1 cellular context compared by ENCODE assay signal in the genomic region with DNA sequence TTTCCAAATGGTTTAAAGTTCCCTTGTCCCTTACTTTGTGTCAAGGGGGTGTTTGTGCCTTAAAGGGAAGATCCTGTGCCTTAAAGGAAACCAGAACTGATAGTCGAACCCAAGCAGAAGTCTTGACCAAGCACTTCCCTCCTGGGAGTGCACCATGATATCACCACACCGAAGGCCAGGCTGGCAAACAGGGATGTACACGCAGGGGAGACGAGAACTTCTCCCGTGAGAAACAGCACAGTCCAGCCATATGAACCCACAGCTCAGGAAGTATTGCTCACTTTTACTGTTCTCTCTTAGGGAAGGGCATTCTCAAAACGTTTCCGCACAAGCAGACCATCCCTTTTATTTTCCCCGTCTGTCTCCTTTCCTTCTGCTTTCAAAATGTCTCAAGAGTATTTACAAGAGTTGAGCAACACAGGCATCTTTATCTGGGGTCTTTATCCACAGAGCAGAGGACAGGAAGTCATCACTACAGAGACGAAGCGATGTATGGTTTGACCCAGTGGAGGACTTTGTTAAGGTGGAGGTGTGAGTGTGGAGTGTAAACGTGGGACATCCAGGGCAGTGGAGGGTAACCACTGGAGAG.
TF ChIP-seq lines count a peak whose summit lies in the region.

No MANE protein-coding gene starts in this region.

TF ChIP-seq in HepG2, 621 proteins besides CTCF, POLR2A, EP300 and RAD21 (continues in another document):
- TF ChIP-seq, protein P1, sequence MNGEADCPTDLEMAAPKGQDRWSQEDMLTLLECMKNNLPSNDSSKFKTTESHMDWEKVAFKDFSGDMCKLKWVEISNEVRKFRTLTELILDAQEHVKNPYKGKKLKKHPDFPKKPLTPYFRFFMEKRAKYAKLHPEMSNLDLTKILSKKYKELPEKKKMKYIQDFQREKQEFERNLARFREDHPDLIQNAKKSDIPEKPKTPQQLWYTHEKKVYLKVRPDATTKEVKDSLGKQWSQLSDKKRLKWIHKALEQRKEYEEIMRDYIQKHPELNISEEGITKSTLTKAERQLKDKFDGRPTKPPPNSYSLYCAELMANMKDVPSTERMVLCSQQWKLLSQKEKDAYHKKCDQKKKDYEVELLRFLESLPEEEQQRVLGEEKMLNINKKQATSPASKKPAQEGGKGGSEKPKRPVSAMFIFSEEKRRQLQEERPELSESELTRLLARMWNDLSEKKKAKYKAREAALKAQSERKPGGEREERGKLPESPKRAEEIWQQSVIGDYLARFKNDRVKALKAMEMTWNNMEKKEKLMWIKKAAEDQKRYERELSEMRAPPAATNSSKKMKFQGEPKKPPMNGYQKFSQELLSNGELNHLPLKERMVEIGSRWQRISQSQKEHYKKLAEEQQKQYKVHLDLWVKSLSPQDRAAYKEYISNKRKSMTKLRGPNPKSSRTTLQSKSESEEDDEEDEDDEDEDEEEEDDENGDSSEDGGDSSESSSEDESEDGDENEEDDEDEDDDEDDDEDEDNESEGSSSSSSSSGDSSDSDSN (CRISPR knock-in tag; IDR thresholded peaks at IDR 0.05) = peak; percentile 55; the same call in 1 of the 2 replicates
- TF ChIP-seq CBX5 (CRISPR knock-in tag; IDR thresholded peaks at IDR 0.05; ENCODE audit: borderline replicate concordance) (0 out of 2 replicates have a peak, but pooled peaks have one; percentile 18), ZNF263 (CRISPR knock-in tag; IDR thresholded peaks at IDR 0.05) (0 out of 2 replicates have a peak, but pooled peaks have one; percentile 15), GABPA (IDR thresholded peaks at IDR 0.05; ENCODE audit: low read depth, low read length) (no peak), GABPA (CRISPR knock-in tag; IDR thresholded peaks at IDR 0.05; ENCODE audit: low read depth) (0 out of 2 replicates have a peak, but pooled peaks have one; percentile 9), ZNF557 (CRISPR knock-in tag; IDR thresholded peaks at IDR 0.05) (no peak), RAD51 (IDR thresholded peaks at IDR 0.05; ENCODE audit: borderline replicate concordance) (no peak), ZNF777 (CRISPR knock-in tag; IDR thresholded peaks at IDR 0.05) (0 out of 2 replicates have a peak, but pooled peaks have one; percentile 48), ZSCAN21 (CRISPR knock-in tag; IDR thresholded peaks at IDR 0.05; ENCODE audit: borderline replicate concordance) (no peak), ZBTB38 (CRISPR knock-in tag; IDR thresholded peaks at IDR 0.05) (no peak), CCDC6 (CRISPR knock-in tag; IDR thresholded peaks at IDR 0.05) (no peak), TGIF2 (CRISPR knock-in tag; IDR thresholded peaks at IDR 0.05) (peak; percentile 37; the same call in 1 of the 2 replicates), NCOR1 (IDR thresholded peaks at IDR 0.05; ENCODE audit: borderline replicate concordance, low read length) (no peak), ASH2L (IDR thresholded peaks at IDR 0.05; ENCODE audit: insufficient read length, low read depth, low read length) (peak; percentile 12), MXD4 (CRISPR knock-in tag; IDR thresholded peaks at IDR 0.05) (0 out of 2 replicates have a peak, but pooled peaks have one; percentile 26)
- TF ChIP-seq, protein P2, sequence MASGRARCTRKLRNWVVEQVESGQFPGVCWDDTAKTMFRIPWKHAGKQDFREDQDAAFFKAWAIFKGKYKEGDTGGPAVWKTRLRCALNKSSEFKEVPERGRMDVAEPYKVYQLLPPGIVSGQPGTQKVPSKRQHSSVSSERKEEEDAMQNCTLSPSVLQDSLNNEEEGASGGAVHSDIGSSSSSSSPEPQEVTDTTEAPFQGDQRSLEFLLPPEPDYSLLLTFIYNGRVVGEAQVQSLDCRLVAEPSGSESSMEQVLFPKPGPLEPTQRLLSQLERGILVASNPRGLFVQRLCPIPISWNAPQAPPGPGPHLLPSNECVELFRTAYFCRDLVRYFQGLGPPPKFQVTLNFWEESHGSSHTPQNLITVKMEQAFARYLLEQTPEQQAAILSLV (CRISPR knock-in tag; IDR thresholded peaks at IDR 0.05; ENCODE audit: borderline replicate concordance) = peak; percentile 39; the same call in 1 of the 2 replicates
- TF ChIP-seq, protein P3, sequence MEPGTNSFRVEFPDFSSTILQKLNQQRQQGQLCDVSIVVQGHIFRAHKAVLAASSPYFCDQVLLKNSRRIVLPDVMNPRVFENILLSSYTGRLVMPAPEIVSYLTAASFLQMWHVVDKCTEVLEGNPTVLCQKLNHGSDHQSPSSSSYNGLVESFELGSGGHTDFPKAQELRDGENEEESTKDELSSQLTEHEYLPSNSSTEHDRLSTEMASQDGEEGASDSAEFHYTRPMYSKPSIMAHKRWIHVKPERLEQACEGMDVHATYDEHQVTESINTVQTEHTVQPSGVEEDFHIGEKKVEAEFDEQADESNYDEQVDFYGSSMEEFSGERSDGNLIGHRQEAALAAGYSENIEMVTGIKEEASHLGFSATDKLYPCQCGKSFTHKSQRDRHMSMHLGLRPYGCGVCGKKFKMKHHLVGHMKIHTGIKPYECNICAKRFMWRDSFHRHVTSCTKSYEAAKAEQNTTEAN (CRISPR knock-in tag; conservative IDR thresholded peaks at IDR 0.05) = peak; percentile 36; the same call in 1 of the 2 replicates
- TF ChIP-seq, protein P4, sequence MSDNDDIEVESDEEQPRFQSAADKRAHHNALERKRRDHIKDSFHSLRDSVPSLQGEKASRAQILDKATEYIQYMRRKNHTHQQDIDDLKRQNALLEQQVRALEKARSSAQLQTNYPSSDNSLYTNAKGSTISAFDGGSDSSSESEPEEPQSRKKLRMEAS (IDR thresholded peaks at IDR 0.05) = 0 out of 2 replicates have a peak, but pooled peaks have one; percentile 28
- TF ChIP-seq, protein P5, sequence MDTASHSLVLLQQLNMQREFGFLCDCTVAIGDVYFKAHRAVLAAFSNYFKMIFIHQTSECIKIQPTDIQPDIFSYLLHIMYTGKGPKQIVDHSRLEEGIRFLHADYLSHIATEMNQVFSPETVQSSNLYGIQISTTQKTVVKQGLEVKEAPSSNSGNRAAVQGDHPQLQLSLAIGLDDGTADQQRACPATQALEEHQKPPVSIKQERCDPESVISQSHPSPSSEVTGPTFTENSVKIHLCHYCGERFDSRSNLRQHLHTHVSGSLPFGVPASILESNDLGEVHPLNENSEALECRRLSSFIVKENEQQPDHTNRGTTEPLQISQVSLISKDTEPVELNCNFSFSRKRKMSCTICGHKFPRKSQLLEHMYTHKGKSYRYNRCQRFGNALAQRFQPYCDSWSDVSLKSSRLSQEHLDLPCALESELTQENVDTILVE (CRISPR knock-in tag; IDR thresholded peaks at IDR 0.05) = 0 out of 2 replicates have a peak, but pooled peaks have one; percentile 9
- TF ChIP-seq, protein P6, sequence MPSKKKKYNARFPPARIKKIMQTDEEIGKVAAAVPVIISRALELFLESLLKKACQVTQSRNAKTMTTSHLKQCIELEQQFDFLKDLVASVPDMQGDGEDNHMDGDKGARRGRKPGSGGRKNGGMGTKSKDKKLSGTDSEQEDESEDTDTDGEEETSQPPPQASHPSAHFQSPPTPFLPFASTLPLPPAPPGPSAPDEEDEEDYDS (CRISPR knock-in tag; IDR thresholded peaks at IDR 0.05) = 0 out of 2 replicates have a peak, but pooled peaks have one; percentile 50
- TF ChIP-seq, protein P7, sequence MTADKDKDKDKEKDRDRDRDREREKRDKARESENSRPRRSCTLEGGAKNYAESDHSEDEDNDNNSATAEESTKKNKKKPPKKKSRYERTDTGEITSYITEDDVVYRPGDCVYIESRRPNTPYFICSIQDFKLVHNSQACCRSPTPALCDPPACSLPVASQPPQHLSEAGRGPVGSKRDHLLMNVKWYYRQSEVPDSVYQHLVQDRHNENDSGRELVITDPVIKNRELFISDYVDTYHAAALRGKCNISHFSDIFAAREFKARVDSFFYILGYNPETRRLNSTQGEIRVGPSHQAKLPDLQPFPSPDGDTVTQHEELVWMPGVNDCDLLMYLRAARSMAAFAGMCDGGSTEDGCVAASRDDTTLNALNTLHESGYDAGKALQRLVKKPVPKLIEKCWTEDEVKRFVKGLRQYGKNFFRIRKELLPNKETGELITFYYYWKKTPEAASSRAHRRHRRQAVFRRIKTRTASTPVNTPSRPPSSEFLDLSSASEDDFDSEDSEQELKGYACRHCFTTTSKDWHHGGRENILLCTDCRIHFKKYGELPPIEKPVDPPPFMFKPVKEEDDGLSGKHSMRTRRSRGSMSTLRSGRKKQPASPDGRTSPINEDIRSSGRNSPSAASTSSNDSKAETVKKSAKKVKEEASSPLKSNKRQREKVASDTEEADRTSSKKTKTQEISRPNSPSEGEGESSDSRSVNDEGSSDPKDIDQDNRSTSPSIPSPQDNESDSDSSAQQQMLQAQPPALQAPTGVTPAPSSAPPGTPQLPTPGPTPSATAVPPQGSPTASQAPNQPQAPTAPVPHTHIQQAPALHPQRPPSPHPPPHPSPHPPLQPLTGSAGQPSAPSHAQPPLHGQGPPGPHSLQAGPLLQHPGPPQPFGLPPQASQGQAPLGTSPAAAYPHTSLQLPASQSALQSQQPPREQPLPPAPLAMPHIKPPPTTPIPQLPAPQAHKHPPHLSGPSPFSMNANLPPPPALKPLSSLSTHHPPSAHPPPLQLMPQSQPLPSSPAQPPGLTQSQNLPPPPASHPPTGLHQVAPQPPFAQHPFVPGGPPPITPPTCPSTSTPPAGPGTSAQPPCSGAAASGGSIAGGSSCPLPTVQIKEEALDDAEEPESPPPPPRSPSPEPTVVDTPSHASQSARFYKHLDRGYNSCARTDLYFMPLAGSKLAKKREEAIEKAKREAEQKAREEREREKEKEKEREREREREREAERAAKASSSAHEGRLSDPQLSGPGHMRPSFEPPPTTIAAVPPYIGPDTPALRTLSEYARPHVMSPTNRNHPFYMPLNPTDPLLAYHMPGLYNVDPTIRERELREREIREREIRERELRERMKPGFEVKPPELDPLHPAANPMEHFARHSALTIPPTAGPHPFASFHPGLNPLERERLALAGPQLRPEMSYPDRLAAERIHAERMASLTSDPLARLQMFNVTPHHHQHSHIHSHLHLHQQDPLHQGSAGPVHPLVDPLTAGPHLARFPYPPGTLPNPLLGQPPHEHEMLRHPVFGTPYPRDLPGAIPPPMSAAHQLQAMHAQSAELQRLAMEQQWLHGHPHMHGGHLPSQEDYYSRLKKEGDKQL (CRISPR knock-in tag; IDR thresholded peaks at IDR 0.05; ENCODE audit: low read depth) = 0 out of 2 replicates have a peak, but pooled peaks have one; percentile 27
- TF ChIP-seq, protein P8, sequence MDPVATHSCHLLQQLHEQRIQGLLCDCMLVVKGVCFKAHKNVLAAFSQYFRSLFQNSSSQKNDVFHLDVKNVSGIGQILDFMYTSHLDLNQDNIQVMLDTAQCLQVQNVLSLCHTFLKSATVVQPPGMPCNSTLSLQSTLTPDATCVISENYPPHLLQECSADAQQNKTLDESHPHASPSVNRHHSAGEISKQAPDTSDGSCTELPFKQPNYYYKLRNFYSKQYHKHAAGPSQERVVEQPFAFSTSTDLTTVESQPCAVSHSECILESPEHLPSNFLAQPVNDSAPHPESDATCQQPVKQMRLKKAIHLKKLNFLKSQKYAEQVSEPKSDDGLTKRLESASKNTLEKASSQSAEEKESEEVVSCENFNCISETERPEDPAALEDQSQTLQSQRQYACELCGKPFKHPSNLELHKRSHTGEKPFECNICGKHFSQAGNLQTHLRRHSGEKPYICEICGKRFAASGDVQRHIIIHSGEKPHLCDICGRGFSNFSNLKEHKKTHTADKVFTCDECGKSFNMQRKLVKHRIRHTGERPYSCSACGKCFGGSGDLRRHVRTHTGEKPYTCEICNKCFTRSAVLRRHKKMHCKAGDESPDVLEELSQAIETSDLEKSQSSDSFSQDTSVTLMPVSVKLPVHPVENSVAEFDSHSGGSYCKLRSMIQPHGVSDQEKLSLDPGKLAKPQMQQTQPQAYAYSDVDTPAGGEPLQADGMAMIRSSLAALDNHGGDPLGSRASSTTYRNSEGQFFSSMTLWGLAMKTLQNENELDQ (CRISPR knock-in tag; IDR thresholded peaks at IDR 0.05; ENCODE audit: borderline replicate concordance) = peak; percentile 58; the same call in 1 of the 2 replicates
- TF ChIP-seq, protein P9, sequence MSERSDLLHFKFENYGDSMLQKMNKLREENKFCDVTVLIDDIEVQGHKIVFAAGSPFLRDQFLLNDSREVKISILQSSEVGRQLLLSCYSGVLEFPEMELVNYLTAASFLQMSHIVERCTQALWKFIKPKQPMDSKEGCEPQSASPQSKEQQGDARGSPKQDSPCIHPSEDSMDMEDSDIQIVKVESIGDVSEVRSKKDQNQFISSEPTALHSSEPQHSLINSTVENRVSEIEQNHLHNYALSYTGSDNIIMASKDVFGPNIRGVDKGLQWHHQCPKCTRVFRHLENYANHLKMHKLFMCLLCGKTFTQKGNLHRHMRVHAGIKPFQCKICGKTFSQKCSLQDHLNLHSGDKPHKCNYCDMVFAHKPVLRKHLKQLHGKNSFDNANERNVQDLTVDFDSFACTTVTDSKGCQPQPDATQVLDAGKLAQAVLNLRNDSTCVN (CRISPR knock-in tag; IDR thresholded peaks at IDR 0.05; ENCODE audit: borderline replicate concordance) = peak; percentile 17; the same call in 1 of the 2 replicates
- TF ChIP-seq, protein P10, sequence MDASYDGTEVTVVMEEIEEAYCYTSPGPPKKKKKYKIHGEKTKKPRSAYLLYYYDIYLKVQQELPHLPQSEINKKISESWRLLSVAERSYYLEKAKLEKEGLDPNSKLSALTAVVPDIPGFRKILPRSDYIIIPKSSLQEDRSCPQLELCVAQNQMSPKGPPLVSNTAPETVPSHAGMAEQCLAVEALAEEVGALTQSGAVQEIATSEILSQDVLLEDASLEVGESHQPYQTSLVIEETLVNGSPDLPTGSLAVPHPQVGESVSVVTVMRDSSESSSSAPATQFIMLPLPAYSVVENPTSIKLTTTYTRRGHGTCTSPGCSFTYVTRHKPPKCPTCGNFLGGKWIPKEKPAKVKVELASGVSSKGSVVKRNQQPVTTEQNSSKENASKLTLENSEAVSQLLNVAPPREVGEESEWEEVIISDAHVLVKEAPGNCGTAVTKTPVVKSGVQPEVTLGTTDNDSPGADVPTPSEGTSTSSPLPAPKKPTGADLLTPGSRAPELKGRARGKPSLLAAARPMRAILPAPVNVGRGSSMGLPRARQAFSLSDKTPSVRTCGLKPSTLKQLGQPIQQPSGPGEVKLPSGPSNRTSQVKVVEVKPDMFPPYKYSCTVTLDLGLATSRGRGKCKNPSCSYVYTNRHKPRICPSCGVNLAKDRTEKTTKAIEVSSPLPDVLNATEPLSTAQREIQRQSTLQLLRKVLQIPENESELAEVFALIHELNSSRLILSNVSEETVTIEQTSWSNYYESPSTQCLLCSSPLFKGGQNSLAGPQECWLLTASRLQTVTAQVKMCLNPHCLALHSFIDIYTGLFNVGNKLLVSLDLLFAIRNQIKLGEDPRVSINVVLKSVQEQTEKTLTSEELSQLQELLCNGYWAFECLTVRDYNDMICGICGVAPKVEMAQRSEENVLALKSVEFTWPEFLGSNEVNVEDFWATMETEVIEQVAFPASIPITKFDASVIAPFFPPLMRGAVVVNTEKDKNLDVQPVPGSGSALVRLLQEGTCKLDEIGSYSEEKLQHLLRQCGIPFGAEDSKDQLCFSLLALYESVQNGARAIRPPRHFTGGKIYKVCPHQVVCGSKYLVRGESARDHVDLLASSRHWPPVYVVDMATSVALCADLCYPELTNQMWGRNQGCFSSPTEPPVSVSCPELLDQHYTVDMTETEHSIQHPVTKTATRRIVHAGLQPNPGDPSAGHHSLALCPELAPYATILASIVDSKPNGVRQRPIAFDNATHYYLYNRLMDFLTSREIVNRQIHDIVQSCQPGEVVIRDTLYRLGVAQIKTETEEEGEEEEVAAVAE (CRISPR knock-in tag; IDR thresholded peaks at IDR 0.05; ENCODE audit: borderline replicate concordance) = 0 out of 2 replicates have a peak, but pooled peaks have one; percentile 61
